In genomic region chr4:120071192-120071795, GRCh38 we compare ENCODE assay signal across 9 cellular contexts. TPM values are rescaled to one million over a fixed set of nuclear protein-coding genes. Genes with fewer than 3 reads are reported as not detected.
DNase-seq lines count a peak whose midpoint lies in the region; ATAC-seq lines count a peak whose summit lies in the region.
"Had no signal": no experiment of that assay in that cellular context is flagged by ENCODE, and none has a peak within 500 bp of the region (broad histone marks: within the 10 kb centered on the region; RNA-seq: fewer than 3 reads in every experiment).

No MANE protein-coding gene starts in this region.

- CTCF ChIA-PET in activated naive CD4-positive, alpha-beta T cell treated with anti-CD3 and anti-CD28 coated beads for 36 hours (lab: Charles Lee), result interaction anchor here (0.9 kb wide), 1 partner anchor 13 kb away, joined by 3 read pairs; no protein-coding TSS in a partner anchor

- intact Hi-C loops in activated naive CD4-positive, alpha-beta T cell treated with anti-CD3 and anti-CD28 coated beads for 36 hours (cut with micrococcal nuclease), result loop anchor here (1.0 to 5.0 kb wide), 4 partner anchors 85 to 1236 kb away; no protein-coding TSS in a partner anchor
- intact Hi-C loops in left ventricle myocardium superior (cut with micrococcal nuclease), result no loop called here

- H3K9me3 Mint-ChIP-seq in activated naive CD4-positive, alpha-beta T cell treated with anti-CD3 and anti-CD28 coated beads for 36 hours, result no peaks in the 10 kb centered on the region
- H3K9me3 Mint-ChIP-seq: activated naive CD4-positive, alpha-beta T cell treated with anti-CD3 and anti-CD28 coated beads, Interleukin-2, amount 50 U/mL, for 24 hours had no signal

- DNase-seq in DMS53 treated with DMSO at 0.1 percent for 48 hours (lab: John Stamatoyannopoulos, UW; ENCODE audit: unreplicated experiment) (peak; percentile 43), H4 (ENCODE audit: low spot score) (peak; percentile 44), NCI-H526 treated with DMSO at 0.1 percent for 48 hours (lab: John Stamatoyannopoulos, UW) (peak; percentile 33), left ventricle myocardium superior (peak; percentile 13), smooth muscle cell of the brain vasculature (ENCODE audit: low read depth, low spot score) (peak; percentile 65)
- peak; percentile 79 for DNase-seq in activated naive CD4-positive, alpha-beta T cell treated with anti-CD3 and anti-CD28 coated beads for 36 hours

- H3K4me3 Mint-ChIP-seq in activated naive CD4-positive, alpha-beta T cell treated with anti-CD3 and anti-CD28 coated beads for 36 hours, result no peak overlapping the region
- H3K4me3 Mint-ChIP-seq: activated naive CD4-positive, alpha-beta T cell treated with anti-CD3 and anti-CD28 coated beads, Interleukin-2, amount 50 U/mL, for 24 hours had no signal

- peaks cover 4% of the 10 kb centered on the region for H3K36me3 Mint-ChIP-seq in activated naive CD4-positive, alpha-beta T cell treated with anti-CD3 and anti-CD28 coated beads for 36 hours (ENCODE audit: low read depth)
- H3K36me3 Mint-ChIP-seq: activated naive CD4-positive, alpha-beta T cell treated with anti-CD3 and anti-CD28 coated beads, Interleukin-2, amount 50 U/mL, for 24 hours had no signal

- no peak for ATAC-seq in left ventricle myocardium superior
- ATAC-seq in GM21515 (IDR thresholded peaks at IDR 0.05; ENCODE audit: unreplicated experiment), result no peak
- ATAC-seq in HG02852 (IDR thresholded peaks at IDR 0.05; ENCODE audit: unreplicated experiment), result no peak

- no peaks in the 10 kb centered on the region for H3K27me3 Mint-ChIP-seq in activated naive CD4-positive, alpha-beta T cell treated with anti-CD3 and anti-CD28 coated beads for 36 hours (ENCODE audit: low read depth)
- H3K27me3 Mint-ChIP-seq: activated naive CD4-positive, alpha-beta T cell treated with anti-CD3 and anti-CD28 coated beads, Interleukin-2, amount 50 U/mL, for 24 hours had no signal

- H3K4me1 Mint-ChIP-seq in activated naive CD4-positive, alpha-beta T cell treated with anti-CD3 and anti-CD28 coated beads for 36 hours (ENCODE audit: low read depth), result peaks cover 22% of the 10 kb centered on the region

- no peak overlapping the region for H3K27ac Mint-ChIP-seq in activated naive CD4-positive, alpha-beta T cell treated with anti-CD3 and anti-CD28 coated beads for 36 hours
- H3K27ac Mint-ChIP-seq: activated naive CD4-positive, alpha-beta T cell treated with anti-CD3 and anti-CD28 coated beads, Interleukin-2, amount 50 U/mL, for 24 hours had no signal

RNA-seq across cellular contexts. Expression of gene MAD2L1, which starts 4.6 kb away (rescaled TPM):
- 70.7 and 115 TPM in 2 replicates for total RNA-seq in H4 (2014; rRNA removed; shearing (Covaris generic))
- total RNA-seq in activated naive CD4-positive, alpha-beta T cell treated with anti-CD3 and anti-CD28 coated beads for 36 hours, result 100 to 1,000 TPM; 116 to 127 TPM
- total RNA-seq in left ventricle myocardium superior, result 1.5 TPM

Comparison
In these comparisons a context has a peak if more than half of its experiments do, and no peak if none do; other contexts are left out.
1. DNase-seq: peak in every context shown above with its lines; median percentile 79 in activated naive CD4-positive, alpha-beta T cell treated with anti-CD3 and anti-CD28 coated beads for 36 hours; 65 in smooth muscle cell of the brain vasculature; 44 in H4; 43 in DMS53 treated with DMSO at 0.1 percent for 48 hours; 33 in NCI-H526 treated with DMSO at 0.1 percent for 48 hours; 13 in left ventricle myocardium superior.
2. RNA of gene MAD2L1, which starts 4.6 kb away (total RNA-seq): 116 to 127 TPM in activated naive CD4-positive, alpha-beta T cell treated with anti-CD3 and anti-CD28 coated beads for 36 hours and 70.7 to 115 TPM in H4; 1.5 TPM in left ventricle myocardium superior (single experiment); every median in the first group is over 10 times any median in the second.